Comparison of ENCODE assay signal across 22 cellular contexts in genomic region chr13:47133024-47133445, GRCh38.
"Had no signal": no experiment of that assay in that cellular context is flagged by ENCODE, and none has a peak within 500 bp of the region (broad histone marks: within the 10 kb centered on the region; RNA-seq: fewer than 3 reads in every experiment).

No MANE protein-coding gene starts in this region.

- H3K4me1 Mint-ChIP-seq: activated CD8-positive, alpha-beta memory T cell treated with anti-CD3 and anti-CD28 coated beads, Interleukin-2, amount 10 ng/mL, durations not matched to agents 7 days and 5 days; activated naive CD8-positive, alpha-beta T cell treated with anti-CD3 and anti-CD28 coated beads, Interleukin-2, amount 50 U/mL, for 24 hours; immature natural killer cell; naive thymus-derived CD8-positive, alpha-beta T cell; stimulated activated naive CD8-positive, alpha-beta T cell treated with anti-CD3 and anti-CD28 coated beads, Interleukin-15, amount 100 ng/mL, for 72 hours had no signal

- H3K27me3 Mint-ChIP-seq: stimulated activated naive CD8-positive, alpha-beta T cell treated with anti-CD3 and anti-CD28 coated beads, Interleukin-15, amount 100 ng/mL, for 72 hours had no signal

- H3K9me3 ChIP-seq: left lung, pancreas, psoas muscle, right atrium auricular region, tibial artery had no signal

- H3K4me1 ChIP-seq: left lung, psoas muscle, right atrium auricular region had no signal

- H3K27ac ChIP-seq: brain microvascular endothelial cell, left lung, pancreas, psoas muscle, right atrium auricular region, tibial artery had no signal

- H3K4me3 Mint-ChIP-seq: activated CD8-positive, alpha-beta memory T cell treated with anti-CD3 and anti-CD28 coated beads, Interleukin-2, amount 10 ng/mL, durations not matched to agents 7 days and 5 days; activated CD8-positive, alpha-beta T cell treated with anti-CD3 and anti-CD28 coated beads for 36 hours; activated naive CD8-positive, alpha-beta T cell treated with anti-CD3 and anti-CD28 coated beads, Interleukin-2, amount 50 U/mL, for 24 hours; immature natural killer cell; naive thymus-derived CD8-positive, alpha-beta T cell; stimulated activated naive CD8-positive, alpha-beta T cell treated with anti-CD3 and anti-CD28 coated beads, Interleukin-15, amount 100 ng/mL, for 72 hours had no signal

- DNase-seq: activated CD4-positive, alpha-beta T cell treated with anti-CD3 and anti-CD28 coated beads for 48 hours; activated CD8-positive, alpha-beta memory T cell treated with anti-CD3 and anti-CD28 coated beads, Interleukin-2, amount 10 ng/mL, durations not matched to agents 7 days and 5 days; activated CD8-positive, alpha-beta T cell treated with anti-CD3 and anti-CD28 coated beads for 36 hours; activated gamma-delta T cell; activated naive CD4-positive, alpha-beta T cell treated with anti-CD3 and anti-CD28 coated beads, Interleukin-2, amount 50 U/mL, for 16 hours; activated naive CD8-positive, alpha-beta T cell treated with anti-CD3 and anti-CD28 coated beads, Interleukin-2, amount 50 U/mL, for 24 hours; activated T-cell treated with anti-CD3 and anti-CD28 coated beads for 4 hours; anterior cingulate cortex; brain microvascular endothelial cell; caudate nucleus; effector memory CD4-positive, alpha-beta T cell; immature natural killer cell; left lung; naive thymus-derived CD8-positive, alpha-beta T cell; pancreas; psoas muscle; stimulated activated CD4-positive, alpha-beta T cell treated with anti-CD3 and anti-CD28 coated beads, Interleukin-12 subunit alpha, Interleukin-12 subunit beta, amount 100 ng/mL, for 4 hours; stimulated activated naive CD8-positive, alpha-beta T cell treated with anti-CD3 and anti-CD28 coated beads, Interleukin-15, amount 100 ng/mL, for 72 hours; T-helper 2 cell; tibial artery had no signal

- H3K4me3 ChIP-seq: left lung, lung, pancreas, psoas muscle, right atrium auricular region, tibial artery had no signal

- H3K27ac Mint-ChIP-seq: activated CD8-positive, alpha-beta memory T cell treated with anti-CD3 and anti-CD28 coated beads, Interleukin-2, amount 10 ng/mL, durations not matched to agents 7 days and 5 days; activated CD8-positive, alpha-beta T cell treated with anti-CD3 and anti-CD28 coated beads for 36 hours; activated naive CD8-positive, alpha-beta T cell treated with anti-CD3 and anti-CD28 coated beads, Interleukin-2, amount 50 U/mL, for 24 hours; immature natural killer cell; naive thymus-derived CD8-positive, alpha-beta T cell; stimulated activated naive CD8-positive, alpha-beta T cell treated with anti-CD3 and anti-CD28 coated beads, Interleukin-15, amount 100 ng/mL, for 72 hours had no signal

- H3K36me3 Mint-ChIP-seq: activated CD8-positive, alpha-beta memory T cell treated with anti-CD3 and anti-CD28 coated beads, Interleukin-2, amount 10 ng/mL, durations not matched to agents 7 days and 5 days; immature natural killer cell; naive thymus-derived CD8-positive, alpha-beta T cell had no signal

- H3K9me3 Mint-ChIP-seq: activated CD8-positive, alpha-beta T cell treated with anti-CD3 and anti-CD28 coated beads for 36 hours; activated naive CD8-positive, alpha-beta T cell treated with anti-CD3 and anti-CD28 coated beads, Interleukin-2, amount 50 U/mL, for 24 hours; naive thymus-derived CD8-positive, alpha-beta T cell; stimulated activated naive CD8-positive, alpha-beta T cell treated with anti-CD3 and anti-CD28 coated beads, Interleukin-15, amount 100 ng/mL, for 72 hours had no signal

- H3K27me3 ChIP-seq: brain microvascular endothelial cell, pancreas, right atrium auricular region, tibial artery had no signal

- H3K36me3 ChIP-seq: brain microvascular endothelial cell, left lung, pancreas, right atrium auricular region, tibial artery had no signal
